ENCODE assay signal across 1 cellular context in the genomic region with DNA sequence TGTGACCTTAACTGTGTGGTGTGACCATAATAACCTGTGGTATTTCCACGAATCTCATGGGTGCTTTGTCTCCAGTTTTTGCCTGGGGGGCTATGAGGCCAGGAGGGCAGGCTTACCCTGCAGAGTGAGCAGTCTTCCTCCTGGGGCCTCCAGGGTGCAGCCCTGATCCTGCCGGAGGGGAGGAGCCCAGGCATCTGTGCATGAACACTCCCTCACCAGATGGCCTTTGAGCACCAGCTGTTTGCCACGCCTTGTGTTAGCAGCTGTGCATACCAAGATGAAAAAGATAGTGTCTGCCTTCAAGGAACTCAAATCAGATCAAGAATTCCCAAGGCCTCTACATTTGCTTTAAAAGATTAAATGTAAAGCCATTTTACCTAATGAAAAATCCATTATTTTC.
A peak's percentile ranks its signal among the peaks of the same experiment; 100 is the strongest.
TF ChIP-seq lines count a peak whose summit lies in the region.

No MANE protein-coding gene starts in this region.

TF ChIP-seq in HEK293, 187 proteins besides CTCF, POLR2A, EP300 and RAD21 (continued from another document and continues in another):
- no peak for TF ChIP-seq ZFP37 (tag by site-specific recombination; IDR thresholded peaks at IDR 0.05)
- TF ChIP-seq, protein P1, sequence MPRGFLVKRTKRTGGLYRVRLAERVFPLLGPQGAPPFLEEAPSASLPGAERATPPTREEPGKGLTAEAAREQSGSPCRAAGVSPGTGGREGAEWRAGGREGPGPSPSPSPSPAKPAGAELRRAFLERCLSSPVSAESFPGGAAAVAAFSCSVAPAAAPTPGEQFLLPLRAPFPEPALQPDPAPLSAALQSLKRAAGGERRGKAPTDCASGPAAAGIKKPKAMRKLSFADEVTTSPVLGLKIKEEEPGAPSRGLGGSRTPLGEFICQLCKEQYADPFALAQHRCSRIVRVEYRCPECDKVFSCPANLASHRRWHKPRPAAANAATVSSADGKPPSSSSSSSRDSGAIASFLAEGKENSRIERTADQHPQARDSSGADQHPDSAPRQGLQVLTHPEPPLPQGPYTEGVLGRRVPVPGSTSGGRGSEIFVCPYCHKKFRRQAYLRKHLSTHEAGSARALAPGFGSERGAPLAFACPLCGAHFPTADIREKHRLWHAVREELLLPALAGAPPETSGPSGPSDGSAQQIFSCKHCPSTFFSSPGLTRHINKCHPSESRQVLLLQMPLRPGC (tag by site-specific recombination; IDR thresholded peaks at IDR 0.05): no peak
- TF ChIP-seq KLF9 (tag by site-specific recombination; IDR thresholded peaks at IDR 0.05; ENCODE audit: low read depth): no peak
- TF ChIP-seq ZSCAN23 (tag by site-specific recombination; IDR thresholded peaks at IDR 0.05): no peak
- TF ChIP-seq OSR2 (tag by site-specific recombination; IDR thresholded peaks at IDR 0.05): no peak
- TF ChIP-seq ZNF654 (tag by site-specific recombination; IDR thresholded peaks at IDR 0.05; ENCODE audit: low read depth): no peak
- TF ChIP-seq, protein P2, sequence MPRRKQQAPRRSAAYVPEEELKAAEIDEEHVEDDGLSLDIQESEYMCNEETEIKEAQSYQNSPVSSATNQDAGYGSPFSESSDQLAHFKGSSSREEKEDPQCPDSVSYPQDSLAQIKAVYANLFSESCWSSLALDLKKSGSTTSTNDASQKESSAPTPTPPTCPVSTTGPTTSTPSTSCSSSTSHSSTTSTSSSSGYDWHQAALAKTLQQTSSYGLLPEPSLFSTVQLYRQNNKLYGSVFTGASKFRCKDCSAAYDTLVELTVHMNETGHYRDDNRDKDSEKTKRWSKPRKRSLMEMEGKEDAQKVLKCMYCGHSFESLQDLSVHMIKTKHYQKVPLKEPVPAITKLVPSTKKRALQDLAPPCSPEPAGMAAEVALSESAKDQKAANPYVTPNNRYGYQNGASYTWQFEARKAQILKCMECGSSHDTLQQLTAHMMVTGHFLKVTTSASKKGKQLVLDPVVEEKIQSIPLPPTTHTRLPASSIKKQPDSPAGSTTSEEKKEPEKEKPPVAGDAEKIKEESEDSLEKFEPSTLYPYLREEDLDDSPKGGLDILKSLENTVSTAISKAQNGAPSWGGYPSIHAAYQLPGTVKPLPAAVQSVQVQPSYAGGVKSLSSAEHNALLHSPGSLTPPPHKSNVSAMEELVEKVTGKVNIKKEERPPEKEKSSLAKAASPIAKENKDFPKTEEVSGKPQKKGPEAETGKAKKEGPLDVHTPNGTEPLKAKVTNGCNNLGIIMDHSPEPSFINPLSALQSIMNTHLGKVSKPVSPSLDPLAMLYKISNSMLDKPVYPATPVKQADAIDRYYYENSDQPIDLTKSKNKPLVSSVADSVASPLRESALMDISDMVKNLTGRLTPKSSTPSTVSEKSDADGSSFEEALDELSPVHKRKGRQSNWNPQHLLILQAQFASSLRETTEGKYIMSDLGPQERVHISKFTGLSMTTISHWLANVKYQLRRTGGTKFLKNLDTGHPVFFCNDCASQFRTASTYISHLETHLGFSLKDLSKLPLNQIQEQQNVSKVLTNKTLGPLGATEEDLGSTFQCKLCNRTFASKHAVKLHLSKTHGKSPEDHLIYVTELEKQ (tag by site-specific recombination; IDR thresholded peaks at IDR 0.05; ENCODE audit: borderline replicate concordance): no peak
- TF ChIP-seq KLF10 (tag by site-specific recombination; IDR thresholded peaks at IDR 0.05): peak; percentile 90
- TF ChIP-seq, protein P3, sequence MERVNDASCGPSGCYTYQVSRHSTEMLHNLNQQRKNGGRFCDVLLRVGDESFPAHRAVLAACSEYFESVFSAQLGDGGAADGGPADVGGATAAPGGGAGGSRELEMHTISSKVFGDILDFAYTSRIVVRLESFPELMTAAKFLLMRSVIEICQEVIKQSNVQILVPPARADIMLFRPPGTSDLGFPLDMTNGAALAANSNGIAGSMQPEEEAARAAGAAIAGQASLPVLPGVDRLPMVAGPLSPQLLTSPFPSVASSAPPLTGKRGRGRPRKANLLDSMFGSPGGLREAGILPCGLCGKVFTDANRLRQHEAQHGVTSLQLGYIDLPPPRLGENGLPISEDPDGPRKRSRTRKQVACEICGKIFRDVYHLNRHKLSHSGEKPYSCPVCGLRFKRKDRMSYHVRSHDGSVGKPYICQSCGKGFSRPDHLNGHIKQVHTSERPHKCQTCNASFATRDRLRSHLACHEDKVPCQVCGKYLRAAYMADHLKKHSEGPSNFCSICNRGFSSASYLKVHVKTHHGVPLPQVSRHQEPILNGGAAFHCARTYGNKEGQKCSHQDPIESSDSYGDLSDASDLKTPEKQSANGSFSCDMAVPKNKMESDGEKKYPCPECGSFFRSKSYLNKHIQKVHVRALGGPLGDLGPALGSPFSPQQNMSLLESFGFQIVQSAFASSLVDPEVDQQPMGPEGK (tag by site-specific recombination; IDR thresholded peaks at IDR 0.05): no peak
- no peak for TF ChIP-seq ZNF48 (tag by site-specific recombination; IDR thresholded peaks at IDR 0.05)
- TF ChIP-seq ZNF561 (tag by site-specific recombination; IDR thresholded peaks at IDR 0.05; ENCODE audit: borderline replicate concordance): no peak
- TF ChIP-seq SCRT2 (tag by site-specific recombination; IDR thresholded peaks at IDR 0.05): no peak
- TF ChIP-seq FEZF1 (tag by site-specific recombination; IDR thresholded peaks at IDR 0.05): peak; percentile 58
- TF ChIP-seq, protein P4, sequence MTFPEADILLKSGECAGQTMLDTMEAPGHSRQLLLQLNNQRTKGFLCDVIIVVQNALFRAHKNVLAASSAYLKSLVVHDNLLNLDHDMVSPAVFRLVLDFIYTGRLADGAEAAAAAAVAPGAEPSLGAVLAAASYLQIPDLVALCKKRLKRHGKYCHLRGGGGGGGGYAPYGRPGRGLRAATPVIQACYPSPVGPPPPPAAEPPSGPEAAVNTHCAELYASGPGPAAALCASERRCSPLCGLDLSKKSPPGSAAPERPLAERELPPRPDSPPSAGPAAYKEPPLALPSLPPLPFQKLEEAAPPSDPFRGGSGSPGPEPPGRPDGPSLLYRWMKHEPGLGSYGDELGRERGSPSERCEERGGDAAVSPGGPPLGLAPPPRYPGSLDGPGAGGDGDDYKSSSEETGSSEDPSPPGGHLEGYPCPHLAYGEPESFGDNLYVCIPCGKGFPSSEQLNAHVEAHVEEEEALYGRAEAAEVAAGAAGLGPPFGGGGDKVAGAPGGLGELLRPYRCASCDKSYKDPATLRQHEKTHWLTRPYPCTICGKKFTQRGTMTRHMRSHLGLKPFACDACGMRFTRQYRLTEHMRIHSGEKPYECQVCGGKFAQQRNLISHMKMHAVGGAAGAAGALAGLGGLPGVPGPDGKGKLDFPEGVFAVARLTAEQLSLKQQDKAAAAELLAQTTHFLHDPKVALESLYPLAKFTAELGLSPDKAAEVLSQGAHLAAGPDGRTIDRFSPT (tag by site-specific recombination; IDR thresholded peaks at IDR 0.05): no peak
- TF ChIP-seq ZNF214 (tag by site-specific recombination; IDR thresholded peaks at IDR 0.05; ENCODE audit: borderline replicate concordance): no peak
- TF ChIP-seq SETDB1 (IDR thresholded peaks at IDR 0.05; ENCODE audit: insufficient read length, low read length): no peak
- TF ChIP-seq ZNF610 (tag by site-specific recombination; IDR thresholded peaks at IDR 0.05; ENCODE audit: borderline replicate concordance): no peak
- no peak for TF ChIP-seq ZNF830 (tag by site-specific recombination; IDR thresholded peaks at IDR 0.05; ENCODE audit: low read depth)
- TF ChIP-seq, protein P5, sequence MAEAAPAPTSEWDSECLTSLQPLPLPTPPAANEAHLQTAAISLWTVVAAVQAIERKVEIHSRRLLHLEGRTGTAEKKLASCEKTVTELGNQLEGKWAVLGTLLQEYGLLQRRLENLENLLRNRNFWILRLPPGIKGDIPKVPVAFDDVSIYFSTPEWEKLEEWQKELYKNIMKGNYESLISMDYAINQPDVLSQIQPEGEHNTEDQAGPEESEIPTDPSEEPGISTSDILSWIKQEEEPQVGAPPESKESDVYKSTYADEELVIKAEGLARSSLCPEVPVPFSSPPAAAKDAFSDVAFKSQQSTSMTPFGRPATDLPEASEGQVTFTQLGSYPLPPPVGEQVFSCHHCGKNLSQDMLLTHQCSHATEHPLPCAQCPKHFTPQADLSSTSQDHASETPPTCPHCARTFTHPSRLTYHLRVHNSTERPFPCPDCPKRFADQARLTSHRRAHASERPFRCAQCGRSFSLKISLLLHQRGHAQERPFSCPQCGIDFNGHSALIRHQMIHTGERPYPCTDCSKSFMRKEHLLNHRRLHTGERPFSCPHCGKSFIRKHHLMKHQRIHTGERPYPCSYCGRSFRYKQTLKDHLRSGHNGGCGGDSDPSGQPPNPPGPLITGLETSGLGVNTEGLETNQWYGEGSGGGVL (tag by site-specific recombination; IDR thresholded peaks at IDR 0.05): no peak
- TF ChIP-seq ZIC2 (tag by site-specific recombination; IDR thresholded peaks at IDR 0.05): 0 out of 2 replicates have a peak, but pooled peaks have one; percentile 27
- TF ChIP-seq BCL11B (tag by site-specific recombination; IDR thresholded peaks at IDR 0.05; ENCODE audit: low read depth): no peak
- TF ChIP-seq KLF17 (tag by site-specific recombination; IDR thresholded peaks at IDR 0.05): peak; percentile 77
- no peak for TF ChIP-seq ZNF146 (tag by site-specific recombination; IDR thresholded peaks at IDR 0.05)
- TF ChIP-seq ZBTB44 (tag by site-specific recombination; IDR thresholded peaks at IDR 0.05): no peak
- no peak for TF ChIP-seq IKZF3 (tag by site-specific recombination; IDR thresholded peaks at IDR 0.05)
- no peak for TF ChIP-seq ZNF350 (tag by site-specific recombination; IDR thresholded peaks at IDR 0.05)
- TF ChIP-seq ZNF324 (tag by site-specific recombination; IDR thresholded peaks at IDR 0.05): no peak
- TF ChIP-seq ZNF10 (tag by site-specific recombination; IDR thresholded peaks at IDR 0.05): no peak
- TF ChIP-seq ZNF23 (tag by site-specific recombination; IDR thresholded peaks at IDR 0.05; ENCODE audit: borderline replicate concordance): no peak
- no peak for TF ChIP-seq ZNF114 (tag by site-specific recombination; IDR thresholded peaks at IDR 0.05)
- TF ChIP-seq, protein P6, sequence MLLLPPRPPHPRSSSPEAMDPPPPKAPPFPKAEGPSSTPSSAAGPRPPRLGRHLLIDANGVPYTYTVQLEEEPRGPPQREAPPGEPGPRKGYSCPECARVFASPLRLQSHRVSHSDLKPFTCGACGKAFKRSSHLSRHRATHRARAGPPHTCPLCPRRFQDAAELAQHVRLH (tag by site-specific recombination; IDR thresholded peaks at IDR 0.05): no peak
- no peak for TF ChIP-seq ZNF530 (tag by site-specific recombination; IDR thresholded peaks at IDR 0.05; ENCODE audit: low read depth)
- TF ChIP-seq ZBTB10 (tag by site-specific recombination; IDR thresholded peaks at IDR 0.05): no peak
- no peak for TF ChIP-seq ZNF16 (tag by site-specific recombination; IDR thresholded peaks at IDR 0.05; ENCODE audit: low read depth)
- TF ChIP-seq ZNF354C (tag by site-specific recombination; IDR thresholded peaks at IDR 0.05; ENCODE audit: borderline replicate concordance, low read depth): no peak
- TF ChIP-seq, protein P7, sequence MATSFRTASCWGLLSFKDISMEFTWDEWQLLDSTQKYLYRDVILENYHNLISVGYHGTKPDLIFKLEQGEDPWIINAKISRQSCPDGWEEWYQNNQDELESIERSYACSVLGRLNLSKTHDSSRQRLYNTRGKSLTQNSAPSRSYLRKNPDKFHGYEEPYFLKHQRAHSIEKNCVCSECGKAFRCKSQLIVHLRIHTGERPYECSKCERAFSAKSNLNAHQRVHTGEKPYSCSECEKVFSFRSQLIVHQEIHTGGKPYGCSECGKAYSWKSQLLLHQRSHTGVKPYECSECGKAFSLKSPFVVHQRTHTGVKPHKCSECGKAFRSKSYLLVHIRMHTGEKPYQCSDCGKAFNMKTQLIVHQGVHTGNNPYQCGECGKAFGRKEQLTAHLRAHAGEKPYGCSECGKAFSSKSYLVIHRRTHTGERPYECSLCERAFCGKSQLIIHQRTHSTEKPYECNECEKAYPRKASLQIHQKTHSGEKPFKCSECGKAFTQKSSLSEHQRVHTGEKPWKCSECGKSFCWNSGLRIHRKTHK (tag by site-specific recombination; IDR thresholded peaks at IDR 0.05): no peak
- TF ChIP-seq MZF1 (tag by site-specific recombination; IDR thresholded peaks at IDR 0.05; ENCODE audit: borderline replicate concordance): no peak
